ENCODE assay signal across 26 cellular contexts in genomic region chr2:195515551-195515950, GRCh38.
DNase-seq lines count a peak whose midpoint lies in the region; ATAC-seq, FAIRE-seq and TF ChIP-seq lines count a peak whose summit lies in the region.
"Had no signal": no experiment of that assay in that cellular context is flagged by ENCODE, and none has a peak within 500 bp of the region (broad histone marks: within the 10 kb centered on the region; RNA-seq: fewer than 3 reads in every experiment).

No MANE protein-coding gene starts in this region.

- DNase-seq in NCI-H146 (lab: John Stamatoyannopoulos, UW) (peak; percentile 61), NCI-H146 treated with DMSO at 0.1 percent for 48 hours (lab: John Stamatoyannopoulos, UW; ENCODE audit: unreplicated experiment) (no peak), kidney (peak; percentile 70), trophoblast cell (no peak), testis (no peak), endothelial cell (ENCODE audit: low spot score) (no peak), ascending aorta (ENCODE audit: low spot score in 2 of 2) (no peak)
- DNase-seq: AML-193; Caco-2; Calu3; CD4-positive, alpha-beta T cell; CD8-positive, alpha-beta T cell; DMS79 treated with DMSO at 0.1 percent for 48 hours; EL; GDM1 had no signal

- H3K4me3 Mint-ChIP-seq in endothelial cell (ENCODE audit: unreplicated experiment), result no peak overlapping the region
- H3K4me3 Mint-ChIP-seq: B cell; CD4-positive, alpha-beta T cell had no signal

- peak overlapping the region; percentile 49 for H2AK5ac ChIP-seq in trophoblast cell (ENCODE audit: low read length)

- H3K36me3 ChIP-seq in kidney (ENCODE audit: control insufficient read depth in 1 of 2, insufficient read depth in 2 of 2, low read length in 2 of 2) (no peaks in the 10 kb centered on the region), trophoblast cell (ENCODE audit: control insufficient read depth in 1 of 2, insufficient read depth in 2 of 2, low read length in 2 of 2) (no peaks in the 10 kb centered on the region), testis (ENCODE audit: low read depth, missing control alignments) (no peaks in the 10 kb centered on the region), ascending aorta (no peaks in the 10 kb centered on the region)
- H3K36me3 ChIP-seq: BLaER1 treated with 17β-estradiol and CSF1 and Interleukin-3, amounts not matched to agents 10 nM and 100 nM had no signal

- no peak overlapping the region for H3K4ac ChIP-seq in trophoblast cell (ENCODE audit: low read depth, low read length)

- H3K4me1 Mint-ChIP-seq in endothelial cell (ENCODE audit: unreplicated experiment), result no peaks in the 10 kb centered on the region

- no peak for FAIRE-seq in kidney (lab: Jason Lieb, UNC)
- FAIRE-seq: A549, D721Med, GM12878, GM12892, GM18507, GM19239 had no signal

- TF ChIP-seq POLR2A in testis (IDR thresholded peaks at IDR 0.05), result no peak

- H4K12ac ChIP-seq in trophoblast cell (ENCODE audit: low read depth, low read length), result no peak overlapping the region

- peak overlapping the region; percentile 62 for H2BK120ac ChIP-seq in trophoblast cell (ENCODE audit: insufficient read depth, low read length, poor library complexity)

- H3K4me3 ChIP-seq in kidney (ENCODE audit: low read length in 2 of 2), result no peak overlapping the region
- no peak overlapping the region for H3K4me3 ChIP-seq in trophoblast cell (ENCODE audit: low read depth, low read length)
- peak overlapping the region; percentile 2 to 5 for H3K4me3 ChIP-seq in testis
- H3K4me3 ChIP-seq in ascending aorta, result no peak overlapping the region
- H3K4me3 ChIP-seq: A549; BLaER1 treated with 17β-estradiol and CSF1 and Interleukin-3, amounts not matched to agents 10 nM and 100 nM; GM12878 had no signal

- intact Hi-C loops in kidney (cut with DNase I), result no loop called here
- intact Hi-C loops in testis (cut with DNase I; ENCODE audit: low total_unique reads), result no loop called here
- intact Hi-C loops in ascending aorta (cut with DNase I), result no loop called here

- no peak overlapping the region for H2AFZ ChIP-seq in trophoblast cell (ENCODE audit: insufficient read depth, low read length, poor library complexity)

- H3K18ac ChIP-seq in trophoblast cell (ENCODE audit: low read length), result no peak overlapping the region

- peak overlapping the region; percentile 53 for H2BK5ac ChIP-seq in trophoblast cell (ENCODE audit: low read depth, low read length, poor library complexity)

- H3K27ac Mint-ChIP-seq in endothelial cell (ENCODE audit: unreplicated experiment), result no peak overlapping the region
- H3K27ac Mint-ChIP-seq: B cell; CD4-positive, alpha-beta T cell; CD8-positive, alpha-beta T cell had no signal

- peak overlapping the region; percentile 72 for H4K91ac ChIP-seq in trophoblast cell (ENCODE audit: low read depth, low read length)

- peaks cover 3% of the 10 kb centered on the region for H3K27me3 Mint-ChIP-seq in endothelial cell (ENCODE audit: unreplicated experiment)
- H3K27me3 Mint-ChIP-seq: B cell; CD4-positive, alpha-beta T cell had no signal

- peaks cover 26% of the 10 kb centered on the region for H3K79me1 ChIP-seq in trophoblast cell (ENCODE audit: low read length)

- H3K23ac ChIP-seq in trophoblast cell (ENCODE audit: low read length), result no peak overlapping the region

- ATAC-seq in GM19452 (IDR thresholded peaks at IDR 0.05; ENCODE audit: unreplicated experiment), result no peak
- ATAC-seq: A549; CD8-positive, alpha-beta T cell; GM12878 had no signal

- no peak overlapping the region for H3K4me2 ChIP-seq in trophoblast cell (ENCODE audit: low read length)
- H3K4me2 ChIP-seq: A549; BLaER1 treated with 17β-estradiol and CSF1 and Interleukin-3, amounts not matched to agents 10 nM and 100 nM had no signal

- H3K36me3 Mint-ChIP-seq in endothelial cell (ENCODE audit: low read depth, unreplicated experiment), result no peaks in the 10 kb centered on the region
- H3K36me3 Mint-ChIP-seq: CD8-positive, alpha-beta T cell had no signal

- TF ChIP-seq CTCF in kidney (IDR thresholded peaks at IDR 0.05; ENCODE audit: borderline replicate concordance, extremely low read depth, insufficient read depth) (no peak), testis (IDR thresholded peaks at IDR 0.05) (no peak), endothelial cell (IDR thresholded peaks at IDR 0.05; ENCODE audit: unreplicated experiment) (no peak), ascending aorta (IDR thresholded peaks at IDR 0.05) (no peak)

- peak overlapping the region; percentile 66 for H2BK12ac ChIP-seq in trophoblast cell (ENCODE audit: low read length)

- WGBS in trophoblast cell (ENCODE audit: extremely low coverage, insufficient coverage, insufficient read length), result no CpG with 5 or more reads among the region's 24 CpGs
- 64 to 81% methylated on average over 5 to 24 of the region's 24 CpGs for whole genome bisulfite sequencing in testis, 2 donors

- H3K27me3 ChIP-seq in trophoblast cell (ENCODE audit: insufficient read depth, low read length) (no peaks in the 10 kb centered on the region), testis (no peaks in the 10 kb centered on the region), ascending aorta (no peaks in the 10 kb centered on the region)
- H3K27me3 ChIP-seq: BLaER1 treated with 17β-estradiol and CSF1 and Interleukin-3, amounts not matched to agents 10 nM and 100 nM had no signal

- no peaks in the 10 kb centered on the region for H3K4me1 ChIP-seq in kidney (ENCODE audit: control insufficient read depth in 1 of 2, insufficient read depth in 1 of 2, low read depth in 1 of 2, low read length in 2 of 2)
- peaks cover 3% of the 10 kb centered on the region in 2 experiments for H3K4me1 ChIP-seq in trophoblast cell (ENCODE audit: control insufficient read depth in 1 of 2, insufficient read depth in 2 of 2, low read length in 2 of 2)
- no peaks in the 10 kb centered on the region for H3K4me1 ChIP-seq in testis
- no peaks in the 10 kb centered on the region for H3K4me1 ChIP-seq in ascending aorta
- H3K4me1 ChIP-seq: Caco-2 had no signal

- H3K79me2 ChIP-seq in trophoblast cell (ENCODE audit: control insufficient read depth, insufficient read depth, low read length, poor library complexity), result no peaks in the 10 kb centered on the region

- peak overlapping the region; percentile 73 for H3K14ac ChIP-seq in trophoblast cell (ENCODE audit: low read length)

- no peak overlapping the region for H4K8ac ChIP-seq in trophoblast cell (ENCODE audit: low read depth, low read length)

- H3K9me3 ChIP-seq in kidney (ENCODE audit: control insufficient read depth in 1 of 2, low read length in 2 of 2) (no peaks in the 10 kb centered on the region), trophoblast cell (ENCODE audit: insufficient read depth, low read depth, low read length) (no peaks in the 10 kb centered on the region), testis (no peaks in the 10 kb centered on the region), ascending aorta (no peaks in the 10 kb centered on the region)
- H3K9me3 ChIP-seq: Caco-2 had no signal

- H3K9me3 Mint-ChIP-seq in endothelial cell (ENCODE audit: unreplicated experiment), result no peaks in the 10 kb centered on the region
- H3K9me3 Mint-ChIP-seq: CD4-positive, alpha-beta T cell; CD8-positive, alpha-beta T cell had no signal

- H3K9ac ChIP-seq in kidney (ENCODE audit: low read length in 2 of 2) (no peak overlapping the region), trophoblast cell (ENCODE audit: low read length) (no peak overlapping the region)
- H3K9ac ChIP-seq: BLaER1 treated with 17β-estradiol and CSF1 and Interleukin-3, amounts not matched to agents 10 nM and 100 nM had no signal

- H3K27ac ChIP-seq in kidney (ENCODE audit: low read depth in 2 of 2, low read length in 2 of 2) (no peak overlapping the region), trophoblast cell (ENCODE audit: low read depth, low read length) (no peak overlapping the region), testis (no peak overlapping the region), ascending aorta (no peak overlapping the region)
- H3K27ac ChIP-seq: 22Rv1; BLaER1 treated with 17β-estradiol and CSF1 and Interleukin-3, amounts not matched to agents 10 nM and 100 nM; C4-2B had no signal

Comparison
In these comparisons a context has a peak if more than half of its experiments do, and no peak if none do; other contexts are left out.
1. DNase-seq: peak in NCI-H146 (single experiment) and kidney (single experiment); none in NCI-H146 treated with DMSO at 0.1 percent for 48 hours (single experiment), trophoblast cell (0 of 2), testis (single experiment), endothelial cell (single experiment) and ascending aorta (0 of 2).
2. H3K4me3 ChIP-seq: peak in testis (2 of 2); none in kidney (0 of 2), trophoblast cell (single experiment) and ascending aorta (0 of 2).